ENCODE assay signal across 8 cellular contexts in the genomic region with DNA sequence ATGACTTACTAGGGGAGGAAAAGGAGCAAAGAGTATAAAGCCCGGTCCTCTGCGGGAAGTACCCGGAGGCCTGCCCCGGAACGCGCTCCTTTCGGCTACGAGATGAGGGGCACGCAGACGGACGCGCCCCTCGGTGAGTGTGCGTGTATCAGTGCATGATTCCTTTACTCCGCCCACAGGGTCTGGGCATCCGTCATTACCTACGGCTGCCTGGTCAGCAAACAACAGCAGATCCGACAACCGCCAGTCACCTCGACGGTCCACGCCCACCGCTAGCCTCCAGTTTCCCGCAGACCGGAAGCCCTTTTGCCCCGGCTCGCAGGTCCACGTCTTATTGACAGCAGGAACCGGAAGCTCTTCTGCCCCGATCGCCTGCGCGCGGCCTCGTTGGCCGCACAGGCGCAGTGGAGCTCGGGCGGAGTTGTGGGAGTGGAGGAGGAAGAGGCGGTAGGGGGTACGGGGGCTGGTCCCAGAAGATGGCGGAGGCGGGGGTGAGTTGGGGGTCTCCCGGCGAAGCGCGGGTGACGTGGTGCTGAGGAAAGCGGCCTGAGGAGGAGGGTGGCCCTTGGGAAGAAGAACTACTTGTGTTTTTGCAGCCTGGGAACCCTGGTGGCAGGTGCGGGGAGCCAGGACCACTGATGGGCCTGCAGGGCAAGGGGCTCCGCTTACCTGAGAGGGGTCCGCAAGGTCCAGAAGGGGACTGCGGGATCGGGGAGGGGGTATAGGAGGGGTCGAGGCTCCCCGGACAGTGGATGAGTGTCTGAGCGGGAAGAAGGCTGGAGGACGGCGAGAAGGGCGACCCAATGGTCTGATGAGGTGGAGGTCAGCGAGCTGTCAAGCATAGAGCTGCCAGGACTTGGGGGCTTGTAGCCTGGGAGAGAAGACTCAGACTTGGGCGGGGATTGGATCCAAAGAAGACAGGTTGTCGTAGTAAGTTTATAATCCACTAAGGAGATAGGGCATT. TPM values are rescaled to one million over a fixed set of nuclear protein-coding genes. Genes with fewer than 3 reads are reported as not detected.
DNase-seq lines count a peak whose midpoint lies in the region; ATAC-seq and TF ChIP-seq lines count a peak whose summit lies in the region.

Gene INSIG2 (plus strand): TSS at position 421 of the 964 bp plus-strand sequence. CDS start 8,086 bp downstream, outside the sequence.

- peaks cover 50% of the 10 kb centered on the region for H3K79me2 ChIP-seq in DND-41 (ENCODE audit: insufficient read depth, low read length)
- H3K79me2 ChIP-seq in KMS-11 (ENCODE audit: insufficient read depth, low read depth), result peaks cover 43% of the 10 kb centered on the region

- peak within 1 kb of the TSS; percentile 46 to 96 for H3K4me3 ChIP-seq in DND-41 (ENCODE audit: low read depth in 1 of 2, low read length in 2 of 2)
- peak within 1 kb of the TSS; percentile 31 for H3K4me3 ChIP-seq in KMS-11 (IDR thresholded peaks at IDR 0.05; ENCODE audit: insufficient read depth, low read depth, low read length)
- peak within 1 kb of the TSS; percentile 64 to 84 (median 78) for H3K4me3 ChIP-seq in Peyer's patch
- peak within 1 kb of the TSS; percentile 84 to 93 (median 90) for H3K4me3 ChIP-seq in esophagus squamous epithelium

- ATAC-seq in DND-41 (ENCODE audit: insufficient read depth, low read depth) (peak; percentile 95), GM21737 (IDR thresholded peaks at IDR 0.05; ENCODE audit: unreplicated experiment) (peak; percentile 97), naive B cell (ENCODE audit: low read depth in 2 of 2) (peak; percentile 87 to 89)
- ATAC-seq in stimulated activated memory B cell treated with anti-CD40 and anti-IgM and Interleukin-4, amounts not matched to agents 10 μg/mL and 1 μg/mL and 100 μg/mL, for 72 hours, result peak; percentile 97

- H3K9ac ChIP-seq in DND-41 (ENCODE audit: low read depth, low read length) (peak within 1 kb of the TSS; percentile 72), KMS-11 (peak within 1 kb of the TSS; percentile 51; the same call in 1 of the 2 replicates)

- no peaks in the 10 kb centered on the region for H3K36me3 ChIP-seq in DND-41 (ENCODE audit: insufficient read depth, low read length)
- H3K36me3 ChIP-seq in KMS-11 (ENCODE audit: insufficient read depth), result no peaks in the 10 kb centered on the region
- H3K36me3 ChIP-seq in Peyer's patch, result no peaks in the 10 kb centered on the region
- no peaks in the 10 kb centered on the region for H3K36me3 ChIP-seq in esophagus squamous epithelium

- peaks cover 0 to 4% (median 0%) of the 10 kb centered on the region in 3 donors for H3K27me3 Mint-ChIP-seq in naive B cell
- H3K27me3 Mint-ChIP-seq in stimulated activated memory B cell treated with anti-CD40 and anti-IgM and Interleukin-4, amounts not matched to agents 10 μg/mL and 1 μg/mL and 100 μg/mL, for 72 hours, result no peaks in the 10 kb centered on the region

- peak within 1 kb of the TSS; percentile 79 for H3K4me2 ChIP-seq in DND-41 (ENCODE audit: insufficient read depth, low read length)
- peak within 1 kb of the TSS; percentile 85 for H3K4me2 ChIP-seq in KMS-11

- H4K20me1 ChIP-seq in DND-41 (ENCODE audit: insufficient read depth, low read length), result peaks cover 6% of the 10 kb centered on the region; the same call in 1 of the 2 replicates
- no peaks in the 10 kb centered on the region for H4K20me1 ChIP-seq in KMS-11 (ENCODE audit: insufficient read depth)

- peak within 1 kb of the TSS; percentile 91 for H3K27ac ChIP-seq in DND-41 (ENCODE audit: low read length)
- H3K27ac ChIP-seq in KMS-11, result peak within 1 kb of the TSS; percentile 66
- peak within 1 kb of the TSS; percentile 63 to 81 (median 74) for H3K27ac ChIP-seq in Peyer's patch
- peak within 1 kb of the TSS; percentile 73 to 84 (median 80) for H3K27ac ChIP-seq in esophagus squamous epithelium

- peaks cover 0 to 2% (median 0%) of the 10 kb centered on the region in 7 donors for H3K9me3 Mint-ChIP-seq in naive B cell
- no peaks in the 10 kb centered on the region for H3K9me3 Mint-ChIP-seq in stimulated activated memory B cell treated with anti-CD40 and anti-IgM and Interleukin-4, amounts not matched to agents 10 μg/mL and 1 μg/mL and 100 μg/mL, for 72 hours

- H3K27me3 ChIP-seq in DND-41 (ENCODE audit: insufficient read depth, low read length, poor library complexity), result no peaks in the 10 kb centered on the region
- no peaks in the 10 kb centered on the region for H3K27me3 ChIP-seq in KMS-11 (ENCODE audit: insufficient read depth, low read depth)
- no peaks in the 10 kb centered on the region for H3K27me3 ChIP-seq in Peyer's patch
- H3K27me3 ChIP-seq in esophagus squamous epithelium, result peaks cover 0 to 16% (median 0%) of the 10 kb centered on the region in 4 donors

- H2AFZ ChIP-seq in DND-41 (ENCODE audit: low read depth, low read length) (peak within 1 kb of the TSS; percentile 96), KMS-11 (ENCODE audit: low read depth) (peak within 1 kb of the TSS; percentile 75)

- intact Hi-C loops in esophagus squamous epithelium (cut with DNase I), result no loop called here

- TF ChIP-seq POLR2A in Peyer's patch (IDR thresholded peaks at IDR 0.05), result peak; percentile 60 to 72
- peak in 2 of 4 donors; percentile 33 to 65 for TF ChIP-seq POLR2A in esophagus squamous epithelium (IDR thresholded peaks at IDR 0.05)

- DNase-seq in DND-41 (peak; percentile 94), Peyer's patch (peak; percentile 89 to 97 (median 97)), esophagus squamous epithelium (lab: John Stamatoyannopoulos, UW) (peak; percentile 73), naive B cell (peak; percentile 93)
- DNase-seq in activated T-cell treated with anti-CD3 and anti-CD28 coated beads, Interleukin-2, amount 50 U/mL, for 48 hours, result peak; percentile 91 to 95

- peak within 1 kb of the TSS; percentile 87 to 97 (median 94) for H3K27ac Mint-ChIP-seq in naive B cell
- peak within 1 kb of the TSS; percentile 82 for H3K27ac Mint-ChIP-seq in stimulated activated memory B cell treated with anti-CD40 and anti-IgM and Interleukin-4, amounts not matched to agents 10 μg/mL and 1 μg/mL and 100 μg/mL, for 72 hours

- WGBS in esophagus squamous epithelium, 2 donors, result 0 to 1% methylated on average over 27 to 43 of the region's 63 CpGs

- peak; percentile 22 for TF ChIP-seq CTCF in DND-41 (IDR thresholded peaks at IDR 0.05; ENCODE audit: borderline replicate concordance, extremely low read depth, low read length, poor library complexity, severe bottlenecking)
- TF ChIP-seq CTCF in KMS-11 (conservative IDR thresholded peaks at IDR 0.05; ENCODE audit: low read depth, low read length), result no peak
- TF ChIP-seq CTCF in Peyer's patch (IDR thresholded peaks at IDR 0.05), result peak in 2 of 6 experiments; percentile 34 to 36
- peak in 3 of 6 experiments; percentile 3 to 22 (median 8) for TF ChIP-seq CTCF in esophagus squamous epithelium (IDR thresholded peaks at IDR 0.05)

- H3K4me1 ChIP-seq in DND-41 (ENCODE audit: insufficient read depth, low read length), result peaks cover 32% of the 10 kb centered on the region
- peaks cover 26% of the 10 kb centered on the region for H3K4me1 ChIP-seq in KMS-11 (ENCODE audit: low read depth, poor library complexity, severe bottlenecking)
- H3K4me1 ChIP-seq in Peyer's patch, result peaks cover 0 to 29% (median 1%) of the 10 kb centered on the region in 4 donors
- H3K4me1 ChIP-seq in esophagus squamous epithelium, result peaks cover 7 to 33% (median 18%) of the 10 kb centered on the region in 3 donors

- no peaks in the 10 kb centered on the region for H3K9me3 ChIP-seq in DND-41 (ENCODE audit: insufficient read depth, low read length, severe bottlenecking)
- H3K9me3 ChIP-seq in Peyer's patch, result no peaks in the 10 kb centered on the region
- no peaks in the 10 kb centered on the region for H3K9me3 ChIP-seq in esophagus squamous epithelium

- no peaks in the 10 kb centered on the region for H3K36me3 Mint-ChIP-seq in naive B cell
- H3K36me3 Mint-ChIP-seq in stimulated activated memory B cell treated with anti-CD40 and anti-IgM and Interleukin-4, amounts not matched to agents 10 μg/mL and 1 μg/mL and 100 μg/mL, for 72 hours, result peaks cover 5% of the 10 kb centered on the region

- peak within 1 kb of the TSS; percentile 84 to 98 (median 94) for H3K4me3 Mint-ChIP-seq in naive B cell
- H3K4me3 Mint-ChIP-seq in stimulated activated memory B cell treated with anti-CD40 and anti-IgM and Interleukin-4, amounts not matched to agents 10 μg/mL and 1 μg/mL and 100 μg/mL, for 72 hours, result peak within 1 kb of the TSS; percentile 87

- H3K4me1 Mint-ChIP-seq in naive B cell, result peaks cover 6 to 36% (median 16%) of the 10 kb centered on the region in 3 donors
- peaks cover 11% of the 10 kb centered on the region for H3K4me1 Mint-ChIP-seq in stimulated activated memory B cell treated with anti-CD40 and anti-IgM and Interleukin-4, amounts not matched to agents 10 μg/mL and 1 μg/mL and 100 μg/mL, for 72 hours

RNA-seq across cellular contexts. Expression of gene INSIG2, which starts in this region (rescaled TPM):
- total RNA-seq in Peyer's patch (10 to 100 TPM; 11.4 to 29.7 (median 21.5) TPM), esophagus squamous epithelium (10 to 100 TPM in 1 of 4 donors, 1 to 10 TPM in 3; 2.5 to 10.1 (median 6.5) TPM)
- polyA plus RNA-seq in naive B cell (ENCODE audit: low read depth in 6 of 6), result 10 to 100 TPM; 23.6 to 54.5 (median 27.3) TPM

Comparison
In these comparisons a context has a peak if more than half of its experiments do, and no peak if none do; other contexts are left out.
1. Peak in every context shown above with its lines: DNase-seq, ATAC-seq, H3K4me3 ChIP-seq and H3K27ac ChIP-seq.
2. H3K4me3 ChIP-seq: peak in every context shown above with its lines; median percentile 90 in esophagus squamous epithelium; 78 in Peyer's patch; 71 in DND-41; 31 in KMS-11.